ENCODE assay signal across 8 cellular contexts in the genomic region with DNA sequence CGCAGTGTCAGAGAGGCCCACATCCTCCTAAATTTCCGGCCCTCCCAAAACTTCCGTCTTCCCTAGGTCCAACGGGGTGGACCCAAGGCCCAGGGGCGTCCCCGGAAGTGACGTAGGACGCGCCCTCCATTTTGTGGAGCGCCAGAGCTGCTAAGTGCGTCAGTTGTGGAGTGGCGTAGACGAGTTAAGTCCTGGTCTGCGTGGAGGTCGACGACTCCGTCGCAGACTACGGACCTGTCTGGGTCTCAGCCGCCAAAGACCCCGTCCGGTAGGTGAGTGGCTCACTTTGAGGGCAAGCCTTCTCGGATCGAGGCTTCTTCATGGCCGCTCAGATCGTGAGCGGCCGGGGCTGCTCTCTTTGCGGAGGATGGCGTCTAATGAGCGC. TPM values are rescaled to one million over a fixed set of nuclear protein-coding genes. Genes with fewer than 3 reads are reported as not detected.
DNase-seq lines count a peak whose midpoint lies in the region; ATAC-seq and TF ChIP-seq lines count a peak whose summit lies in the region.

A gene (plus strand): TSS at position 159 of the 385 bp plus-strand sequence. CDS start 1,015 bp downstream, outside the sequence.

- no peaks in the 10 kb centered on the region for H3K27me3 Mint-ChIP-seq in natural killer cell treated with Interleukin-12 subunit alpha and Interleukin-12 subunit beta and Interleukin-15 and Interleukin-18, amount 100 ng/mL, for 72 hours

- peaks cover 34% of the 10 kb centered on the region for H3K36me3 ChIP-seq in H7 (replicated peaks; ENCODE audit: control insufficient read depth, insufficient read depth, low read length)

- DNase-seq in ELF-1 (ENCODE audit: low read depth, low spot score) (peak; percentile 98), H7 (peak; percentile 95), M059J (ENCODE audit: low read depth) (peak; percentile 96), SHP77 (lab: John Stamatoyannopoulos, UW) (peak; percentile 95 to 97), fibroblast of pulmonary artery (ENCODE audit: low read depth) (peak; percentile 99)
- peak; percentile 90 for DNase-seq in activated effector memory CD4-positive, alpha-beta T cell treated with Interleukin-2 at 50 U/mL for 16 hours
- peak; percentile 97 for DNase-seq in natural killer cell treated with Interleukin-12 subunit alpha and Interleukin-12 subunit beta and Interleukin-15 and Interleukin-18, amount 100 ng/mL, for 72 hours (ENCODE audit: low spot score)
- DNase-seq in stimulated activated naive CD8-positive, alpha-beta T cell treated with anti-CD3 and anti-CD28 coated beads, Interleukin-15, Interleukin-2, amounts not matched to agents 100 U/mL and 50 U/mL, for 24 hours: peak; percentile 95

- H3K36me3 Mint-ChIP-seq in natural killer cell treated with Interleukin-12 subunit alpha and Interleukin-12 subunit beta and Interleukin-15 and Interleukin-18, amount 100 ng/mL, for 72 hours: peaks cover 44% of the 10 kb centered on the region

- ATAC-seq in natural killer cell treated with Interleukin-12 subunit alpha and Interleukin-12 subunit beta and Interleukin-15 and Interleukin-18, amount 100 ng/mL, for 72 hours: peak; percentile 94
- peak; percentile 83 for ATAC-seq in stimulated activated naive CD8-positive, alpha-beta T cell treated with anti-CD3 and anti-CD28 coated beads, Interleukin-15, Interleukin-2, amounts not matched to agents 100 U/mL and 50 U/mL, for 24 hours

- peak within 1 kb of the TSS; percentile 88 for H3K4me3 ChIP-seq in H7 (ENCODE audit: insufficient read depth, low read depth, low read length)
- H3K4me3 ChIP-seq in fibroblast of pulmonary artery (replicated peaks; ENCODE audit: low read depth, low read length): peak within 1 kb of the TSS; percentile 96

- H3K27me3 ChIP-seq in H7 (ENCODE audit: control insufficient read depth, insufficient read depth, low read length): no peaks in the 10 kb centered on the region

- H3K4me3 Mint-ChIP-seq in natural killer cell treated with Interleukin-12 subunit alpha and Interleukin-12 subunit beta and Interleukin-15 and Interleukin-18, amount 100 ng/mL, for 72 hours: peak within 1 kb of the TSS; percentile 93

- H3K27ac Mint-ChIP-seq in natural killer cell treated with Interleukin-12 subunit alpha and Interleukin-12 subunit beta and Interleukin-15 and Interleukin-18, amount 100 ng/mL, for 72 hours: peak within 1 kb of the TSS; percentile 99 to 100

- peaks cover 2% of the 10 kb centered on the region for H3K9me3 Mint-ChIP-seq in natural killer cell treated with Interleukin-12 subunit alpha and Interleukin-12 subunit beta and Interleukin-15 and Interleukin-18, amount 100 ng/mL, for 72 hours

- H3K4me1 Mint-ChIP-seq in natural killer cell treated with Interleukin-12 subunit alpha and Interleukin-12 subunit beta and Interleukin-15 and Interleukin-18, amount 100 ng/mL, for 72 hours (ENCODE audit: low read depth in 2 of 2): peaks cover 49 to 56% of the 10 kb centered on the region in 2 donors

- no peak for TF ChIP-seq CTCF in fibroblast of pulmonary artery (IDR thresholded peaks at IDR 0.05; ENCODE audit: low read length, missing control alignments)

RNA-seq across cellular contexts. Expression of the gene that starts here (rescaled TPM):
- total RNA-seq in H7 (2014; rRNA removed; shearing (Covaris generic)): 90.9 and 99.7 TPM in 2 replicates
- total RNA-seq in M059J (2014; rRNA removed; shearing (Covaris generic)): 85.9 and 94.1 TPM in 2 replicates
- total RNA-seq in natural killer cell treated with Interleukin-12 subunit alpha and Interleukin-12 subunit beta and Interleukin-15 and Interleukin-18, amount 100 ng/mL, for 72 hours: 100 to 1,000 TPM; 317 to 354 TPM

Comparison
In these comparisons a context has a peak if more than half of its experiments do, and no peak if none do; other contexts are left out.
1. Peak in every context shown above with its lines: DNase-seq, ATAC-seq and H3K4me3 ChIP-seq.